ENCODE assay signal across 8 cellular contexts in the genomic region with DNA sequence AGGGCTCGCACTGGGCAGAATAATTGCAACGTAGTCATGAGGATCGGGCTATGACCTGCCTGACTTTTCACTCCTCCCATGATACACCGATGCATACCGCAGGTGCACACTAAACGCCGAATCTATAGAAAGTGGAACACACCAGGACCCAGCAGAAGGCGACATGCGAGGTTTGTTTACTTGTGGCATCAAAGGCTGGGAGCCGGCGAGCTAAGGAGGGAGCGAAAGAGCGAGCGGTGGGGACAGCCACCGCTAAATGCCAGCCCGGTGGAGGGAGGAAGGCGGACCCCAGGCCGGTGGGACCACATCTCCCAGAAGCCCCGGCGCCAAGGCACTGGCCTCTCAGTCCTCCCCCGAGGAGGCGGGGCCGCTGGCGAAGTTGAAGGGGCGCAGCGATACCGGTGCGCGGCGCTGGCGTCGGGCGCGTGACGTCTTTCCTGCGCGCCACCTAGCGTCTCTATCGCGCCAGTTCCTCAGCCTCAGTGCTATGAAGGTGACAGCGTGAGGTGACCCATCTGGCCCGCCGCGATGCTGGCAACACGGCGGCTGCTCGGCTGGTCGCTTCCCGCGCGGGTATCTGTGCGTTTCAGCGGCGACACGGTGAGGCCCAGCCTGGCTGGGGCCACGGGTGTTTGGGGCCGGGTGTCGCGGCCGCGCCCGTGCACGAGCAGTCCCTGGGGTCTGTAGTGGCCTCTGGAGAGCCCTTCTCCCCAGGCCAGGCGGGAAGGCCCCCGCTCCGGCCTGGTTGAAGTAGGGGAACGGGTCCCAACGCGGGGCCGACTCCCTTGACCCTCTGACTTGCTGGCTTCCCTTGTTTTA. TPM values are rescaled to one million over a fixed set of nuclear protein-coding genes. Genes with fewer than 3 reads are reported as not detected.
DNase-seq lines count a peak whose midpoint lies in the region; ATAC-seq, FAIRE-seq and TF ChIP-seq lines count a peak whose summit lies in the region.

TSS of gene NDUFV1 (plus strand) at position 460 of the 819 bp plus-strand sequence. CDS start at position 529, 69 bp downstream.

- H3K9me3 ChIP-seq in BLaER1 (no peaks in the 10 kb centered on the region), colonic mucosa (no peaks in the 10 kb centered on the region)

- H3K4me2 ChIP-seq in BLaER1, result peak within 1 kb of the TSS; percentile 96

- peaks cover 36% of the 10 kb centered on the region for H3K4me1 ChIP-seq in BLaER1
- H3K4me1 ChIP-seq in colonic mucosa, result peaks cover 11% of the 10 kb centered on the region

- H3K9me3 Mint-ChIP-seq in activated CD4-positive, alpha-beta T cell treated with anti-CD3 and anti-CD28 coated beads, Interleukin-2, amount 10 ng/mL, durations not matched to agents 24 days and 14 days, result no peaks in the 10 kb centered on the region

- peak within 1 kb of the TSS; percentile 98 for H3K4me3 ChIP-seq in BLaER1
- peak within 1 kb of the TSS; percentile 100 for H3K4me3 ChIP-seq in colonic mucosa

- ATAC-seq in HG03457 (IDR thresholded peaks at IDR 0.05; ENCODE audit: unreplicated experiment), result peak; percentile 78
- peak; percentile 98 for ATAC-seq in left lobe of liver

- peak within 1 kb of the TSS; percentile 85 for H3K27ac ChIP-seq in BLaER1
- peak within 1 kb of the TSS; percentile 52 for H3K27ac ChIP-seq in colonic mucosa

- peaks cover 35% of the 10 kb centered on the region for H3K36me3 ChIP-seq in BLaER1
- H3K36me3 ChIP-seq in colonic mucosa, result peaks cover 17% of the 10 kb centered on the region

- DNase-seq in GM19239 (ENCODE audit: insufficient read length, low spot score), result peak; percentile 87
- DNase-seq in NCI-H526 (lab: John Stamatoyannopoulos, UW), result peak; percentile 89 to 99
- peak; percentile 99 for DNase-seq in activated CD4-positive, alpha-beta T cell treated with anti-CD3 and anti-CD28 coated beads, Interleukin-2, amount 10 ng/mL, durations not matched to agents 24 days and 14 days
- peak; percentile 97 for DNase-seq in colonic mucosa
- peak; percentile 96 for DNase-seq in left lobe of liver (ENCODE audit: low spot score)
- peak; percentile 93 for DNase-seq in stimulated activated CD4-positive, alpha-beta T cell treated with anti-CD3 and anti-CD28 coated beads, Interleukin-2, amount 100 ng/mL, for 4 hours (ENCODE audit: low read depth)

- peaks cover 22% of the 10 kb centered on the region for H3K36me3 Mint-ChIP-seq in activated CD4-positive, alpha-beta T cell treated with anti-CD3 and anti-CD28 coated beads, Interleukin-2, amount 10 ng/mL, durations not matched to agents 24 days and 14 days (ENCODE audit: low read depth)

- peak; percentile 97 for FAIRE-seq in GM19239 (lab: Jason Lieb, UNC)

- peaks cover 5% of the 10 kb centered on the region; the same call in 1 of the 2 replicates for H4K20me1 ChIP-seq in BLaER1

- peaks cover 9% of the 10 kb centered on the region for H3K27me3 Mint-ChIP-seq in activated CD4-positive, alpha-beta T cell treated with anti-CD3 and anti-CD28 coated beads, Interleukin-2, amount 10 ng/mL, durations not matched to agents 24 days and 14 days

- peak; percentile 57 for TF ChIP-seq CTCF in colonic mucosa (IDR thresholded peaks at IDR 0.05)

- peak within 1 kb of the TSS; percentile 95 for H3K4me3 Mint-ChIP-seq in activated CD4-positive, alpha-beta T cell treated with anti-CD3 and anti-CD28 coated beads, Interleukin-2, amount 10 ng/mL, durations not matched to agents 24 days and 14 days

- H3K9ac ChIP-seq in BLaER1 (peak within 1 kb of the TSS; percentile 95), colonic mucosa (ENCODE audit: low read depth in 2 of 2, low read length in 2 of 2) (peak within 1 kb of the TSS; percentile 73 to 97)

- peaks cover 18% of the 10 kb centered on the region for H3K4me1 Mint-ChIP-seq in activated CD4-positive, alpha-beta T cell treated with anti-CD3 and anti-CD28 coated beads, Interleukin-2, amount 10 ng/mL, durations not matched to agents 24 days and 14 days

- peaks cover 7% of the 10 kb centered on the region; the same call in 1 of the 2 replicates for H3K27me3 ChIP-seq in BLaER1
- no peaks in the 10 kb centered on the region for H3K27me3 ChIP-seq in colonic mucosa

- peak within 1 kb of the TSS; percentile 95 for H3K27ac Mint-ChIP-seq in activated CD4-positive, alpha-beta T cell treated with anti-CD3 and anti-CD28 coated beads, Interleukin-2, amount 10 ng/mL, durations not matched to agents 24 days and 14 days

- intact Hi-C loops in activated CD4-positive, alpha-beta T cell treated with anti-CD3 and anti-CD28 coated beads, Interleukin-2, amount 10 ng/mL, durations not matched to agents 24 days and 14 days (cut with micrococcal nuclease), result loop anchor here (1.0 to 10.0 kb wide), 4 partner anchors 8 to 182 kb away; partner anchors contain the start of genes CDK2AP2, NUDT8 and RPS6KB2
- intact Hi-C loops in colonic mucosa (cut with DNase I), result no loop called here

RNA-seq across cellular contexts. Expression of gene NDUFV1, which starts in this region (rescaled TPM):
- total RNA-seq in activated CD4-positive, alpha-beta T cell treated with anti-CD3 and anti-CD28 coated beads, Interleukin-2, amount 10 ng/mL, durations not matched to agents 24 days and 14 days, result 304 and 321 TPM in 2 replicates
- 100 to 1,000 TPM; 329 to 361 TPM for total RNA-seq in colonic mucosa
- 192 TPM for total RNA-seq in left lobe of liver

Comparison
In these comparisons a context has a peak if more than half of its experiments do, and no peak if none do; other contexts are left out.
1. Peak in every context shown above with its lines: DNase-seq, ATAC-seq, H3K4me3 ChIP-seq and H3K27ac ChIP-seq.